ENCODE assay signal across 14 cellular contexts in genomic region chr13:112905619-112905989, GRCh38.
"Had no signal": no experiment of that assay in that cellular context is flagged by ENCODE, and none has a peak within 500 bp of the region (broad histone marks: within the 10 kb centered on the region; RNA-seq: fewer than 3 reads in every experiment).

No MANE protein-coding gene starts in this region.

- H3K36me3 ChIP-seq: gastroesophageal sphincter, heart right ventricle, sigmoid colon, spleen, thyroid gland had no signal

- FAIRE-seq: astrocyte had no signal

- H3K9me3 ChIP-seq: thyroid gland had no signal

- H3K4me3 ChIP-seq: gastroesophageal sphincter, heart right ventricle, sigmoid colon, spleen, thyroid gland had no signal

- H3K9me3 Mint-ChIP-seq: activated T-helper 2 cell treated with anti-CD3 and anti-CD28 coated beads, Interferon-gamma antibody, Interleukin-2, Interleukin-4, amounts not matched to agents 10 μg/mL and 5 μg/mL and 100 μg/mL, durations not matched to agents 14 hours and 24 hours and 36 hours had no signal

- H3K4me3 Mint-ChIP-seq: activated naive CD4-positive, alpha-beta T cell treated with anti-CD3 and anti-CD28 coated beads, Interleukin-2, amount 10 ng/mL, durations not matched to agents 7 days and 5 days; T-helper 1 cell treated with Interleukin-12 subunit alpha and Interleukin-12 subunit beta and Interleukin-4 antibody, amounts not matched to agents 30 μg/mL and 1 μg/mL, for 36 hours had no signal

- DNase-seq: activated CD4-positive, alpha-beta T cell treated with anti-CD3 and anti-CD28 coated beads, Interleukin-2, amount 50 U/mL, for 48 hours; activated naive CD4-positive, alpha-beta T cell treated with anti-CD3 and anti-CD28 coated beads, Interleukin-2, amount 10 ng/mL, durations not matched to agents 7 days and 5 days; dermis blood vessel endothelial cell; heart right ventricle; naive B cell; sigmoid colon; spleen; thyroid gland had no signal

- H3K27me3 Mint-ChIP-seq: naive B cell had no signal

- H3K4me1 ChIP-seq: gastroesophageal sphincter, heart right ventricle, sigmoid colon had no signal

- H3K4me1 Mint-ChIP-seq: activated naive CD4-positive, alpha-beta T cell treated with anti-CD3 and anti-CD28 coated beads, Interleukin-2, amount 10 ng/mL, durations not matched to agents 7 days and 5 days had no signal

- ATAC-seq: gastroesophageal sphincter, heart right ventricle, left lobe of liver, SK-N-SH treated with all-trans-retinoic acid at 6 μM for 48 hours had no signal

- H3K27me3 ChIP-seq: thyroid gland had no signal

- H3K27ac Mint-ChIP-seq: activated naive CD4-positive, alpha-beta T cell treated with anti-CD3 and anti-CD28 coated beads, Interleukin-2, amount 10 ng/mL, durations not matched to agents 7 days and 5 days; activated T-helper 2 cell treated with anti-CD3 and anti-CD28 coated beads, Interferon-gamma antibody, Interleukin-2, Interleukin-4, amounts not matched to agents 10 μg/mL and 5 μg/mL and 100 μg/mL, durations not matched to agents 14 hours and 24 hours and 36 hours; naive B cell; T-helper 1 cell treated with Interleukin-12 subunit alpha and Interleukin-12 subunit beta and Interleukin-4 antibody, amounts not matched to agents 30 μg/mL and 1 μg/mL, for 36 hours had no signal

- H3K27ac ChIP-seq: gastroesophageal sphincter, heart right ventricle, sigmoid colon, spleen had no signal
